In the genomic region with DNA sequence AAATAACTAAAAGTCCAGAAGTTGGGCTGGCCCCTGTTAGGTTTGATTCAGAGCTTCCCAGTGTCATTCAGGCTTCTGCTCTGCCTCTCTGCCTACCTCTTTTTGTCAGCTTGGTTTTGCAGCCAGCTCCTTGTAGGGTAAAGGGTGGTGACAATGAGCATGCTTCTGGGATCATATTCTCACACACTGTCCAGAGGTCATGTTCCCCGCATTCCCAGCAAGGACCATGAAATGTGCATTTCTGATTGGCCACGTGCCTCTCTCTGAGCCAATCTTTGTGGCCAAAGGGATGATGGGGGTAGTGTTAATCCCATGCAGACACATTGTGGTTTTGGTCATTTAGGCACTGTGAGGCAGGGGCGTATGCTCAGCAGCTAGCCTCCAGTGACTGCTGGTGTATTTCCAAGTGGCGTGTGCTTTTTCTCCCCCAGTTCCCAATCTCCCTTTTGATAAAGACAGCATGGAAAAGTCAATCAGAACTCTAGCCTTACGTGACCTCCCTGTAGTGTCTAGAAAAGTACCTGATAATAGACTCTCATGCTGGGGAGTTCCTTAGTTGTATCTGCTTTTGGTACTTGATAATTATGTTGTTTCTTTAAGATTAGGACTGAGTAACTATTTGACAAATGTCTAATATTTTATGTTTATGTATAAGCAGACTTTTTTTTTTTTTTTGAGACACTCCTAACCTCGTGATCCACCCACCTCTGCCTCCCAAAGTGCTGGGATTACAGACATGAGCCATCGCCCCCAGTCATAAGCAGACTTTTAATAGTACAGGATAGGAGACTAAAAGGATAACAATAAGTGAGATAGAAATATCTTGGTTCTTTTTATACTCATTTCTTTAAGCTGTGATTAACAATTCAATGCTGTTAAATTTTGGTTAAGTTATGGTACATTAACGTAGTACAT, we compare ENCODE assay signal across 11 cellular contexts. TPM values are rescaled to one million over a fixed set of nuclear protein-coding genes. Genes with fewer than 3 reads are reported as not detected.
A peak's percentile ranks its signal among the peaks of the same experiment; 100 is the strongest.
DNase-seq lines count a peak whose midpoint lies in the region; ATAC-seq and TF ChIP-seq lines count a peak whose summit lies in the region.
"Had no signal": no experiment of that assay in that cellular context is flagged by ENCODE, and none has a peak within 500 bp of the region (broad histone marks: within the 10 kb centered on the region; RNA-seq: fewer than 3 reads in every experiment).

No MANE protein-coding gene starts in this region.

- no peaks in the 10 kb centered on the region for H3K27me3 Mint-ChIP-seq in Calu3 (ENCODE audit: unreplicated experiment)
- H3K27me3 Mint-ChIP-seq: activated B cell treated with CpG ODN at 0.5 μM for 24 hours; activated naive CD8-positive, alpha-beta T cell had no signal

- CTCF ChIA-PET in Calu3 (lab: Charles Lee) = no interaction called here

- no peaks in the 10 kb centered on the region for H3K27me3 ChIP-seq in gastroesophageal sphincter
- H3K27me3 ChIP-seq in osteoblast (ENCODE audit: insufficient read depth, low read length) = no peaks in the 10 kb centered on the region

- H3K27ac ChIP-seq in gastroesophageal sphincter (peak overlapping the region in 3 of 4 donors; percentile 27 to 68 (median 49)), osteoblast (ENCODE audit: low read depth, low read length) (peak overlapping the region; percentile 63)
- H3K27ac ChIP-seq: KMS-11 had no signal

- ATAC-seq in SK-N-SH treated with all-trans-retinoic acid at 6 μM for 48 hours (peak; percentile 71), gastroesophageal sphincter (peak; percentile 46), HG03097 (IDR thresholded peaks at IDR 0.05; ENCODE audit: low FRiP score, unreplicated experiment) (no peak)

- H3K4me3 ChIP-seq in gastroesophageal sphincter (no peak overlapping the region), osteoblast (ENCODE audit: insufficient read depth, low read length) (no peak overlapping the region)

- no peaks in the 10 kb centered on the region for H3K9me3 Mint-ChIP-seq in Calu3 (ENCODE audit: low read depth, unreplicated experiment)

- H3K36me3 Mint-ChIP-seq in Calu3 (ENCODE audit: insufficient read depth, unreplicated experiment) = peaks cover 8% of the 10 kb centered on the region

- no peaks in the 10 kb centered on the region for H3K9me3 ChIP-seq in gastroesophageal sphincter
- no peaks in the 10 kb centered on the region for H3K9me3 ChIP-seq in osteoblast (ENCODE audit: low read depth, low read length)

- peaks cover 5 to 39% (median 12%) of the 10 kb centered on the region in 3 donors for H3K4me1 ChIP-seq in gastroesophageal sphincter
- H3K4me1 ChIP-seq in osteoblast (ENCODE audit: insufficient read depth, low read length) = peaks cover 17% of the 10 kb centered on the region

- TF ChIP-seq CTCF in Calu3 (IDR thresholded peaks at IDR 0.05; ENCODE audit: unreplicated experiment) = no peak
- no peak for TF ChIP-seq CTCF in gastroesophageal sphincter (IDR thresholded peaks at IDR 0.05)
- no peak for TF ChIP-seq CTCF in osteoblast (IDR thresholded peaks at IDR 0.05; ENCODE audit: extremely low read depth, low read depth, low read length)

- peak overlapping the region; percentile 50 for H3K4me2 ChIP-seq in osteoblast (ENCODE audit: insufficient read depth, low read length)
- H3K4me2 ChIP-seq: KMS-11 had no signal

- H3K79me2 ChIP-seq in osteoblast (ENCODE audit: insufficient read depth, low read length) = peaks cover 52% of the 10 kb centered on the region

- TF ChIP-seq POLR2A in gastroesophageal sphincter (IDR thresholded peaks at IDR 0.05) = no peak

- no peak overlapping the region for H3K4me3 Mint-ChIP-seq in Calu3 (ENCODE audit: low read depth, unreplicated experiment)
- H3K4me3 Mint-ChIP-seq: activated B cell treated with CpG ODN at 0.5 μM for 24 hours; activated naive CD8-positive, alpha-beta T cell had no signal

- TF ChIP-seq EP300 in gastroesophageal sphincter (IDR thresholded peaks at IDR 0.05) = no peak

- H3K4me1 Mint-ChIP-seq in Calu3 (ENCODE audit: low read depth, unreplicated experiment) = peaks cover 16% of the 10 kb centered on the region
- H3K4me1 Mint-ChIP-seq: activated B cell treated with CpG ODN at 0.5 μM for 24 hours had no signal

- intact Hi-C loops in Calu3 (cut with micrococcal nuclease; ENCODE audit: unreplicated experiment) = no loop called here

- 17 to 38% methylated on average over 6 to 7 of the region's 8 CpGs for WGBS in gastroesophageal sphincter (ENCODE audit: low coverage in 1 of 2), 2 donors

- no peak overlapping the region for H2AFZ ChIP-seq in osteoblast (ENCODE audit: low read length)

- H3K36me3 ChIP-seq in gastroesophageal sphincter (peaks cover 0 to 35% of the 10 kb centered on the region in 2 donors), osteoblast (ENCODE audit: insufficient read depth, low read length) (peaks cover 16% of the 10 kb centered on the region)

- peak overlapping the region; percentile 50 for H3K27ac Mint-ChIP-seq in Calu3 (ENCODE audit: unreplicated experiment)
- H3K27ac Mint-ChIP-seq: activated B cell treated with CpG ODN at 0.5 μM for 24 hours had no signal

- H4K20me1 ChIP-seq in osteoblast (ENCODE audit: insufficient read depth, low read length) = peaks cover 22% of the 10 kb centered on the region

- no peak for DNase-seq in Calu3
- DNase-seq in osteoblast (ENCODE audit: insufficient read length, low spot score, missing footprints) = peak; percentile 87
- no peak for DNase-seq in anterior cingulate cortex (lab: John Stamatoyannopoulos, UW)
- DNase-seq in NCI-H345 treated with DMSO at 0.1 percent for 48 hours (lab: John Stamatoyannopoulos, UW; ENCODE audit: unreplicated experiment) = no peak
- DNase-seq in RPMI8226 = no peak
- DNase-seq: activated B cell treated with CpG ODN at 0.5 μM for 24 hours had no signal

- BruUV-seq in Calu3 (replicated peaks; lab: Mats Ljungman, UMichigan) = no TSS peak

TF ChIP-seq in SK-N-SH treated with all-trans-retinoic acid at 6 μM for 48 hours, 23 proteins besides CTCF, POLR2A, EP300 and RAD21:
- TF ChIP-seq OSR1 (CRISPR knock-in tag; IDR thresholded peaks at IDR 0.05) (no peak), TCF4 (CRISPR knock-in tag; IDR thresholded peaks at IDR 0.05; ENCODE audit: borderline replicate concordance) (no peak), ESRRG (CRISPR knock-in tag; IDR thresholded peaks at IDR 0.05) (no peak), ZNF8 (CRISPR knock-in tag; IDR thresholded peaks at IDR 0.05) (no peak), ZFP3 (CRISPR knock-in tag; IDR thresholded peaks at IDR 0.05) (no peak), SNAI2 (CRISPR knock-in tag; IDR thresholded peaks at IDR 0.05) (no peak), TOX (CRISPR knock-in tag; IDR thresholded peaks at IDR 0.05; ENCODE audit: borderline replicate concordance) (no peak), GLIS3 (CRISPR knock-in tag; IDR thresholded peaks at IDR 0.05) (no peak), ARNTL (CRISPR knock-in tag; IDR thresholded peaks at IDR 0.05; ENCODE audit: borderline replicate concordance, low read depth) (no peak), ZNF70 (CRISPR knock-in tag; IDR thresholded peaks at IDR 0.05) (no peak), PPARA (CRISPR knock-in tag; IDR thresholded peaks at IDR 0.05; ENCODE audit: borderline replicate concordance) (no peak), ZNF565 (CRISPR knock-in tag; conservative IDR thresholded peaks at IDR 0.05; ENCODE audit: low read depth) (no peak), BACH2 (CRISPR knock-in tag; IDR thresholded peaks at IDR 0.05; ENCODE audit: borderline replicate concordance) (no peak), RARB (CRISPR knock-in tag; IDR thresholded peaks at IDR 0.05) (no peak), ZC3H10 (CRISPR knock-in tag; IDR thresholded peaks at IDR 0.05) (no peak), ZFP30 (CRISPR knock-in tag; IDR thresholded peaks at IDR 0.05) (no peak)
- TF ChIP-seq, protein P1, sequence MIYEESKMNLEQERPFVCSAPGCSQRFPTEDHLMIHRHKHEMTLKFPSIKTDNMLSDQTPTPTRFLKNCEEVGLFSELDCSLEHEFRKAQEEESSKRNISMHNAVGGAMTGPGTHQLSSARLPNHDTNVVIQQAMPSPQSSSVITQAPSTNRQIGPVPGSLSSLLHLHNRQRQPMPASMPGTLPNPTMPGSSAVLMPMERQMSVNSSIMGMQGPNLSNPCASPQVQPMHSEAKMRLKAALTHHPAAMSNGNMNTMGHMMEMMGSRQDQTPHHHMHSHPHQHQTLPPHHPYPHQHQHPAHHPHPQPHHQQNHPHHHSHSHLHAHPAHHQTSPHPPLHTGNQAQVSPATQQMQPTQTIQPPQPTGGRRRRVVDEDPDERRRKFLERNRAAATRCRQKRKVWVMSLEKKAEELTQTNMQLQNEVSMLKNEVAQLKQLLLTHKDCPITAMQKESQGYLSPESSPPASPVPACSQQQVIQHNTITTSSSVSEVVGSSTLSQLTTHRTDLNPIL (CRISPR knock-in tag; IDR thresholded peaks at IDR 0.05; ENCODE audit: low read depth) = no peak
- TF ChIP-seq, protein P2, sequence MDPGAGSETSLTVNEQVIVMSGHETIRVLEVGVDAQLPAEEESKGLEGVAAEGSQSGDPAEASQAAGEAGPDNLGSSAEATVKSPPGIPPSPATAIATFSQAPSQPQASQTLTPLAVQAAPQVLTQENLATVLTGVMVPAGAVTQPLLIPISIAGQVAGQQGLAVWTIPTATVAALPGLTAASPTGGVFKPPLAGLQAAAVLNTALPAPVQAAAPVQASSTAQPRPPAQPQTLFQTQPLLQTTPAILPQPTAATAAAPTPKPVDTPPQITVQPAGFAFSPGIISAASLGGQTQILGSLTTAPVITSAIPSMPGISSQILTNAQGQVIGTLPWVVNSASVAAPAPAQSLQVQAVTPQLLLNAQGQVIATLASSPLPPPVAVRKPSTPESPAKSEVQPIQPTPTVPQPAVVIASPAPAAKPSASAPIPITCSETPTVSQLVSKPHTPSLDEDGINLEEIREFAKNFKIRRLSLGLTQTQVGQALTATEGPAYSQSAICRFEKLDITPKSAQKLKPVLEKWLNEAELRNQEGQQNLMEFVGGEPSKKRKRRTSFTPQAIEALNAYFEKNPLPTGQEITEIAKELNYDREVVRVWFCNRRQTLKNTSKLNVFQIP (CRISPR knock-in tag; IDR thresholded peaks at IDR 0.05; ENCODE audit: borderline replicate concordance, low read depth) = no peak

RNA-seq across cellular contexts. Expression of a gene that starts 57.8 kb away (rescaled TPM):
- total RNA-seq in Calu3 (2022) (17.4 and 17.7 TPM in 2 replicates), gastroesophageal sphincter (10 to 100 TPM; 39.4 to 66.6 (median 47.1) TPM), osteoblast (23.9 and 25.0 TPM in 2 replicates)
